In genomic region chr7:110076194-110076593, GRCh38 we compare ENCODE assay signal across 26 cellular contexts.
"Had no signal": no experiment of that assay in that cellular context is flagged by ENCODE, and none has a peak within 500 bp of the region (broad histone marks: within the 10 kb centered on the region; RNA-seq: fewer than 3 reads in every experiment).

No MANE protein-coding gene starts in this region.

- DNase-seq: stimulated activated CD4-positive, alpha-beta T cell treated with anti-CD3 and anti-CD28 coated beads, Interleukin-2, amount 100 ng/mL, for 48 hours; stimulated activated CD4-positive, alpha-beta T cell treated with anti-CD3 and anti-CD28 coated beads, Interleukin-4, amount 100 ng/mL, for 1 hour; stimulated activated CD4-positive, alpha-beta T cell treated with anti-CD3 and anti-CD28 coated beads, Interleukin-4, amount 100 ng/mL, for 24 hours; stimulated activated CD4-positive, alpha-beta T cell treated with anti-CD3 and anti-CD28 coated beads, Interleukin-4, amount 100 ng/mL, for 4 hours; stimulated activated CD8-positive, alpha-beta memory T cell treated with anti-CD3 and anti-CD28 coated beads, Interleukin-4, amount 100 ng/mL, for 48 hours; stimulated activated naive B cell treated with anti-CD40 and anti-IgM and Interleukin-4, amounts not matched to agents 10 μg/mL and 1 μg/mL and 100 μg/mL, for 72 hours; stimulated activated naive CD4-positive, alpha-beta T cell; stimulated activated naive CD4-positive, alpha-beta T cell treated with Interleukin-2 at 50 U/mL for 16 hours; stimulated activated naive CD8-positive, alpha-beta T cell treated with anti-CD3 and anti-CD28 coated beads, Interleukin-15, amount 100 ng/mL, for 72 hours; stimulated activated naive CD8-positive, alpha-beta T cell treated with anti-CD3 and anti-CD28 coated beads, Interleukin-15, Interleukin-2, amounts not matched to agents 100 U/mL and 50 U/mL, for 24 hours; stomach; substantia nigra; testis; thyroid gland; tibial artery; transverse colon; upper lobe of left lung; upper lobe of right lung; uterus had no signal

- FAIRE-seq: urothelium cell line had no signal

- ATAC-seq: stimulated activated effector memory CD8-positive, alpha-beta T cell treated with anti-CD3 and anti-CD28 coated beads, Interleukin-12 subunit alpha, Interleukin-12 subunit beta, amount 100 ng/mL, for 72 hours; stimulated activated memory B cell treated with anti-CD40 and anti-IgM and Interleukin-4, amounts not matched to agents 10 μg/mL and 1 μg/mL and 100 μg/mL, for 72 hours; stimulated activated naive B cell treated with anti-CD40 and anti-IgM and Interleukin-4, amounts not matched to agents 10 μg/mL and 1 μg/mL and 100 μg/mL, for 72 hours; stimulated activated naive CD8-positive, alpha-beta T cell treated with anti-CD3 and anti-CD28 coated beads, Interleukin-15, amount 100 ng/mL, for 72 hours; stimulated activated naive CD8-positive, alpha-beta T cell treated with anti-CD3 and anti-CD28 coated beads, Interleukin-15, Interleukin-2, amounts not matched to agents 100 U/mL and 50 U/mL, for 24 hours; upper lobe of right lung had no signal

- H3K9me3 ChIP-seq: stomach, suprapubic skin, testis, thoracic aorta, thyroid gland, tibial artery, tibial nerve, transverse colon, upper lobe of left lung, uterus, vagina had no signal

- H3K4me3 ChIP-seq: stomach, suprapubic skin, testis, thoracic aorta, thyroid gland, tibial artery, tibial nerve, transverse colon, upper lobe of left lung, upper lobe of right lung, uterus, vagina had no signal

- H3K27me3 ChIP-seq: stomach, suprapubic skin, testis, thyroid gland, tibial artery, tibial nerve, transverse colon, upper lobe of left lung, upper lobe of right lung, uterus, vagina had no signal

- H3K36me3 ChIP-seq: stomach, suprapubic skin, thoracic aorta, thyroid gland, tibial artery, tibial nerve, transverse colon, upper lobe of left lung, upper lobe of right lung, uterus, vagina had no signal

- H3K27ac ChIP-seq: stomach, suprapubic skin, testis, thoracic aorta, thyroid gland, tibial artery, tibial nerve, transverse colon, upper lobe of left lung, upper lobe of right lung, uterus, vagina had no signal

- H3K4me1 ChIP-seq: stomach, suprapubic skin, testis, thyroid gland, tibial artery, tibial nerve, transverse colon, upper lobe of left lung, upper lobe of right lung, uterus, vagina had no signal
